In genomic region chr7:27167170-27167505, GRCh38 we compare ENCODE assay signal across 8 cellular contexts. TPM values are rescaled to one million over a fixed set of nuclear protein-coding genes. Genes with fewer than 3 reads are reported as not detected.
DNase-seq lines count a peak whose midpoint lies in the region; ATAC-seq and TF ChIP-seq lines count a peak whose summit lies in the region.

No MANE protein-coding gene starts in this region.

- peak overlapping the region; percentile 89 for H3K9ac ChIP-seq in HCT116 (ENCODE audit: low read length)
- peak overlapping the region; percentile 93 for H3K9ac ChIP-seq in adipocyte (ENCODE audit: low read length)

- peaks cover 92% of the 10 kb centered on the region for H3K27me3 Mint-ChIP-seq in CD4-positive, CD25-positive, alpha-beta regulatory T cell
- H3K27me3 Mint-ChIP-seq in nephron (ENCODE audit: low read depth): peaks cover 13% of the 10 kb centered on the region

- TF ChIP-seq CTCF in HCT116 (IDR thresholded peaks at IDR 0.05 in 2 of 3, conservative IDR thresholded peaks at IDR 0.05 in 1 of 3; ENCODE audit: borderline replicate concordance in 1 of 3, insufficient read depth in 1 of 3, low read depth in 2 of 3, low read length in 2 of 3): no peak
- no peak for TF ChIP-seq CTCF in nephron (IDR thresholded peaks at IDR 0.05; ENCODE audit: unreplicated experiment in 3 of 3)

- H4K20me1 ChIP-seq in HCT116 (ENCODE audit: insufficient read depth): no peaks in the 10 kb centered on the region

- H3K27me3 ChIP-seq in CD4-positive, CD25-positive, alpha-beta regulatory T cell (ENCODE audit: control insufficient read depth, insufficient read depth, low read length): peaks cover 54% of the 10 kb centered on the region
- H3K27me3 ChIP-seq in HCT116 (ENCODE audit: insufficient read depth, low read length) (no peaks in the 10 kb centered on the region), adipocyte (replicated peaks; ENCODE audit: control insufficient read depth, insufficient read depth, low read length) (no peaks in the 10 kb centered on the region)

- H3K36me3 Mint-ChIP-seq in CD4-positive, CD25-positive, alpha-beta regulatory T cell: no peaks in the 10 kb centered on the region
- H3K36me3 Mint-ChIP-seq in nephron (ENCODE audit: low read depth): peaks cover 84% of the 10 kb centered on the region

- H3K36me3 ChIP-seq in CD4-positive, CD25-positive, alpha-beta regulatory T cell (ENCODE audit: control insufficient read depth, insufficient read depth, low read length): no peaks in the 10 kb centered on the region
- H3K36me3 ChIP-seq in HCT116 (ENCODE audit: control insufficient read depth in 1 of 2, insufficient read depth in 2 of 2, low read length in 2 of 2) (peaks cover 0 to 4% of the 10 kb centered on the region in 2 experiments; a peak in 1 of 4 replicates), adipocyte (ENCODE audit: control insufficient read depth, insufficient read depth, low read length, severe bottlenecking) (peaks cover 5% of the 10 kb centered on the region)

- H3K27ac Mint-ChIP-seq in CD4-positive, CD25-positive, alpha-beta regulatory T cell: peak overlapping the region in 1 of 3 donors; percentile 69
- H3K27ac Mint-ChIP-seq in nephron: peak overlapping the region; percentile 99 to 100 (median 99)

- H3K4me3 ChIP-seq in CD4-positive, CD25-positive, alpha-beta regulatory T cell (ENCODE audit: low read depth, low read length): no peak overlapping the region
- H3K4me3 ChIP-seq in HCT116 (replicated peaks in 1 of 2; ENCODE audit: low read depth in 1 of 2, low read length in 2 of 2) (peak overlapping the region; percentile 77 to 84), adipocyte (ENCODE audit: low read length) (peak overlapping the region; percentile 94)

- no peak overlapping the region for H3K27ac ChIP-seq in CD4-positive, CD25-positive, alpha-beta regulatory T cell (ENCODE audit: insufficient read depth, low read length, poor library complexity, severe bottlenecking)
- peak overlapping the region; percentile 91 for H3K27ac ChIP-seq in HCT116 (ENCODE audit: low read depth, low read length)

- CTCF ChIA-PET in HCT116 (lab: Charles Lee): interaction anchor here (6.6 kb wide), 1 partner anchor 12 kb away, joined by 32 read pairs; no protein-coding TSS in a partner anchor

- peaks cover 10 to 51% (median 15%) of the 10 kb centered on the region in 4 donors for H3K4me1 Mint-ChIP-seq in CD4-positive, CD25-positive, alpha-beta regulatory T cell
- peaks cover 28% of the 10 kb centered on the region for H3K4me1 Mint-ChIP-seq in nephron

- POLR2A ChIA-PET in HCT116 (lab: Charles Lee): interaction anchor here (1.0 kb wide), 1 partner anchor 9 kb away, joined by 4 read pairs; no protein-coding TSS in a partner anchor

- DNase-seq in CD4-positive, CD25-positive, alpha-beta regulatory T cell: no peak
- DNase-seq in HCT116 (ENCODE audit: low read depth, low spot score) (no peak), adipocyte (ENCODE audit: low read depth) (no peak), retina (no peak), NCI-H2196 treated with DMSO at 0.1 percent for 48 hours (lab: John Stamatoyannopoulos, UW; ENCODE audit: unreplicated experiment) (no peak)

- peak overlapping the region; percentile 8 to 81 (median 54) for H3K4me3 Mint-ChIP-seq in CD4-positive, CD25-positive, alpha-beta regulatory T cell
- peak overlapping the region; percentile 92 to 95 (median 93) for H3K4me3 Mint-ChIP-seq in nephron

- peak overlapping the region; percentile 97 for H3K4me2 ChIP-seq in HCT116 (ENCODE audit: low read length)

- peaks cover 49% of the 10 kb centered on the region for H3K4me1 ChIP-seq in CD4-positive, CD25-positive, alpha-beta regulatory T cell (ENCODE audit: control insufficient read depth, insufficient read depth, low read length, poor library complexity, severe bottlenecking)
- H3K4me1 ChIP-seq in HCT116 (ENCODE audit: control insufficient read depth in 1 of 2, insufficient read depth in 2 of 2, low read length in 2 of 2) (peaks cover 30 to 76% of the 10 kb centered on the region in 2 experiments), adipocyte (ENCODE audit: control insufficient read depth, insufficient read depth, low read length) (peaks cover 39% of the 10 kb centered on the region)

- RAD21 ChIA-PET in HCT116 (lab: Charles Lee; ENCODE audit: low non-redundant PET in 1 of 2, low total read pairs in 2 of 2, uncharacterized antibody in 2 of 2, unreplicated experiment in 2 of 2): no interaction called here

- peaks cover 0 to 16% (median 0%) of the 10 kb centered on the region in 7 donors for H3K9me3 Mint-ChIP-seq in CD4-positive, CD25-positive, alpha-beta regulatory T cell
- no peaks in the 10 kb centered on the region for H3K9me3 Mint-ChIP-seq in nephron

- ATAC-seq in CD4-positive, CD25-positive, alpha-beta regulatory T cell (ENCODE audit: low read depth in 2 of 2): no peak
- ATAC-seq in HCT116 (no peak), GM21423 (IDR thresholded peaks at IDR 0.05; ENCODE audit: unreplicated experiment) (no peak), HG02588 (IDR thresholded peaks at IDR 0.05; ENCODE audit: unreplicated experiment) (no peak)

- H2AFZ ChIP-seq in HCT116 (ENCODE audit: low read depth, low read length, poor library complexity, severe bottlenecking): no peak overlapping the region

- no peak for TF ChIP-seq RAD21 in HCT116 (IDR thresholded peaks at IDR 0.05; ENCODE audit: low read depth)

- intact Hi-C loops in HCT116 (cut with micrococcal nuclease): loop anchor here (10.0 kb wide), 1 partner anchor 1302 kb away; no protein-coding TSS in a partner anchor

- peaks cover 99% of the 10 kb centered on the region for H3K79me2 ChIP-seq in HCT116 (ENCODE audit: insufficient read depth, low read length)

- BruUV-seq in HCT116 (replicated peaks; lab: Mats Ljungman, UMichigan): no TSS peak

- H3K9me2 ChIP-seq in HCT116 (ENCODE audit: insufficient read depth): no peaks in the 10 kb centered on the region

- no peaks in the 10 kb centered on the region for H3K9me3 ChIP-seq in CD4-positive, CD25-positive, alpha-beta regulatory T cell (ENCODE audit: control insufficient read depth in 2 of 2, low read length in 2 of 2)
- H3K9me3 ChIP-seq in HCT116 (ENCODE audit: control insufficient read depth in 1 of 2, insufficient read depth in 1 of 2, low read depth in 1 of 2, low read length in 2 of 2): no peaks in the 10 kb centered on the region
- no peaks in the 10 kb centered on the region for H3K9me3 ChIP-seq in adipocyte (ENCODE audit: control insufficient read depth, low read length)

- peak; percentile 9 for TF ChIP-seq POLR2A in HCT116 (IDR thresholded peaks at IDR 0.05; ENCODE audit: borderline replicate concordance, extremely low read depth, insufficient read depth, insufficient read length)

TF ChIP-seq in HCT116, 20 proteins besides CTCF, POLR2A, EP300 and RAD21 (continues in another document):
- TF ChIP-seq POLR2AphosphoS5 (IDR thresholded peaks at IDR 0.05; ENCODE audit: low read depth, low read length) (peak; percentile 55), ATF3 (IDR thresholded peaks at IDR 0.05) (no peak), SP1 (IDR thresholded peaks at IDR 0.05; ENCODE audit: low read depth) (no peak), TCF7L2 (IDR thresholded peaks at IDR 0.05; ENCODE audit: borderline replicate concordance, extremely low read depth, insufficient read depth, insufficient read length) (peak; percentile 44), REST (IDR thresholded peaks at IDR 0.05; ENCODE audit: low read depth) (no peak), ZFX (IDR thresholded peaks at IDR 0.05) (no peak), FOSL1 (IDR thresholded peaks at IDR 0.05; ENCODE audit: low read depth) (no peak)

RNA-seq across cellular contexts. Expression of gene HOXA9, which starts 1.8 kb away (rescaled TPM):
- 1.1 TPM for total RNA-seq in CD4-positive, CD25-positive, alpha-beta regulatory T cell
- under 1 TPM in 1 of 4 donors, not detected in 3; 0.20 TPM for polyA plus RNA-seq in CD4-positive, CD25-positive, alpha-beta regulatory T cell
- total RNA-seq in HCT116 (2021; ENCODE audit: unreplicated experiment): 91.0 TPM
- polyA plus RNA-seq in HCT116 (2012): 48.2 and 62.8 TPM in 2 replicates

RNA-seq across cellular contexts. Expression of gene HOXA10, which starts 7.0 kb away (rescaled TPM):
- total RNA-seq in CD4-positive, CD25-positive, alpha-beta regulatory T cell: 0.35 TPM
- not detected for polyA plus RNA-seq in CD4-positive, CD25-positive, alpha-beta regulatory T cell
- 19.6 TPM for total RNA-seq in HCT116 (2021; ENCODE audit: unreplicated experiment)
- polyA plus RNA-seq in HCT116 (2012): 7.9 and 13.3 TPM in 2 replicates

RNA-seq across cellular contexts. Expression of gene HOXA7, which starts 10.7 kb away (rescaled TPM):
- not detected for total RNA-seq in CD4-positive, CD25-positive, alpha-beta regulatory T cell
- not detected for polyA plus RNA-seq in CD4-positive, CD25-positive, alpha-beta regulatory T cell
- total RNA-seq in HCT116 (2021; ENCODE audit: unreplicated experiment): 15.0 TPM
- 8.0 and 10.6 TPM in 2 replicates for polyA plus RNA-seq in HCT116 (2012)

RNA-seq across cellular contexts. Expression of gene HOXA3, which starts 14.8 kb away (rescaled TPM):
- not detected for total RNA-seq in CD4-positive, CD25-positive, alpha-beta regulatory T cell
- polyA plus RNA-seq in CD4-positive, CD25-positive, alpha-beta regulatory T cell: under 1 TPM in 1 of 4 donors, not detected in 3; 0.13 TPM
- total RNA-seq in HCT116 (2021; ENCODE audit: unreplicated experiment): 9.2 TPM
- 5.6 and 5.7 TPM in 2 replicates for polyA plus RNA-seq in HCT116 (2012)

RNA-seq across cellular contexts. Expression of gene HOXA11, which starts 17.9 kb away (rescaled TPM):
- not detected for total RNA-seq in CD4-positive, CD25-positive, alpha-beta regulatory T cell
- not detected for polyA plus RNA-seq in CD4-positive, CD25-positive, alpha-beta regulatory T cell
- total RNA-seq in HCT116 (2021; ENCODE audit: unreplicated experiment): 6.8 TPM
- 3.9 and 4.6 TPM in 2 replicates for polyA plus RNA-seq in HCT116 (2012)

Comparison
In these comparisons a context has a peak if more than half of its experiments do, and no peak if none do; other contexts are left out.
1. RNA of gene HOXA9, which starts 1.8 kb away (total RNA-seq): 91.0 TPM in HCT116 (single experiment); 1.1 TPM in CD4-positive, CD25-positive, alpha-beta regulatory T cell (single experiment); every median in the first group is over 10 times any median in the second.
2. RNA of gene HOXA10, which starts 7.0 kb away (total RNA-seq): 19.6 TPM in HCT116 (single experiment); 0.35 TPM in CD4-positive, CD25-positive, alpha-beta regulatory T cell (single experiment); every median in the first group is over 10 times any median in the second.
3. RNA of gene HOXA7, which starts 10.7 kb away (total RNA-seq): 15.0 TPM in HCT116 (single experiment); not detected in CD4-positive, CD25-positive, alpha-beta regulatory T cell (single experiment); every median in the first group is over 10 times any median in the second.